ENCODE assay signal across 22 cellular contexts in genomic region chr9:8351431-8351830, GRCh38.
"Had no signal": no experiment of that assay in that cellular context is flagged by ENCODE, and none has a peak within 500 bp of the region (broad histone marks: within the 10 kb centered on the region; RNA-seq: fewer than 3 reads in every experiment).

No MANE protein-coding gene starts in this region.

- H3K9me3 Mint-ChIP-seq: dendritic cell treated with granulocyte-macrophage colony-stimulating factor and Interleukin-4, amounts not matched to agents 40 ng/mL and 50 ng/mL, for 4 days; endodermal cell; naive thymus-derived CD4-positive, alpha-beta T cell; nephron; stimulated activated naive CD8-positive, alpha-beta T cell treated with anti-CD3 and anti-CD28 coated beads, Interleukin-15, amount 100 ng/mL, for 72 hours had no signal

- H3K27ac Mint-ChIP-seq: dendritic cell treated with granulocyte-macrophage colony-stimulating factor and Interleukin-4, amounts not matched to agents 40 ng/mL and 50 ng/mL, for 4 days; endodermal cell; naive thymus-derived CD4-positive, alpha-beta T cell; nephron; stimulated activated naive CD8-positive, alpha-beta T cell treated with anti-CD3 and anti-CD28 coated beads, Interleukin-15, amount 100 ng/mL, for 72 hours had no signal

- ATAC-seq: esophagus mucosa; gastrocnemius medialis; left cardiac atrium; left lung; naive thymus-derived CD4-positive, alpha-beta T cell; sciatic nerve; stimulated activated naive CD8-positive, alpha-beta T cell treated with anti-CD3 and anti-CD28 coated beads, Interleukin-15, amount 100 ng/mL, for 72 hours had no signal

- H3K36me3 Mint-ChIP-seq: naive thymus-derived CD4-positive, alpha-beta T cell had no signal

- DNase-seq: effector CD8-positive, alpha-beta T cell; endodermal cell; foreskin fibroblast; gastrocnemius medialis; head of caudate nucleus; left cardiac atrium; left lung; mesenchymal stem cell; midbrain; naive thymus-derived CD4-positive, alpha-beta T cell; nucleus accumbens; stimulated activated CD4-positive, alpha-beta T cell treated with anti-CD3 and anti-CD28 coated beads, Interleukin-12 subunit alpha, Interleukin-12 subunit beta, amount 100 ng/mL, for 4 hours; stimulated activated CD4-positive, alpha-beta T cell treated with anti-CD3 and anti-CD28 coated beads, Interleukin-1b, Interleukin-23, amount 100 ng/mL, for 48 hours; stimulated activated CD4-positive, alpha-beta T cell treated with anti-CD3 and anti-CD28 coated beads, Interleukin-4, amount 100 ng/mL, for 1 hour; stimulated activated CD8-positive, alpha-beta memory T cell treated with anti-CD3 and anti-CD28 coated beads, Interleukin-4, amount 100 ng/mL, for 48 hours; stimulated activated naive CD4-positive, alpha-beta T cell; stimulated activated naive CD8-positive, alpha-beta T cell treated with anti-CD3 and anti-CD28 coated beads, Interleukin-15, amount 100 ng/mL, for 72 hours; trophoblast cell had no signal
